In the genomic region with DNA sequence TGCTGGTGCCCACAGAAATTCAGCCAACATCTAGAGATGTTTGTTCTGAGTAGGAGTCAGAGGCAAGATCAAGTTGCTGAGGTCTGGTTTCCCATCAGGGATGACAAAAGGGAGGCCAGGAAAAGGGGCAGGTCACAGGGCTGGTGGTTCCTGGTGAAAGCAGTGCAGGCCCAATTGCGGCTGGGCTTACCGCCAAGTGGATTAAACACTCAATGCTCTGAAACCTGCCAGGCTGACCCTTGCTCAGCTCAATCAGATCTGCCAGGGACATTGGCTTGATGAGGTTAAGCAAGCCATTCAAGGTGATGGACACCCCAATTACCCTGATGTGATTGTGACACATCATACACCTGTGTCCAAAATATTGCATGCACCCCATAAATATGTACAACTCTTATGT, we compare ENCODE assay signal across 1 cellular context.
TF ChIP-seq lines count a peak whose summit lies in the region.

No MANE protein-coding gene starts in this region.

TF ChIP-seq in HepG2, 621 proteins besides CTCF, POLR2A, EP300 and RAD21:
- no peak for TF ChIP-seq TMF1 (CRISPR knock-in tag; IDR thresholded peaks at IDR 0.05; ENCODE audit: low read depth)
- no peak for TF ChIP-seq ZNF367 (CRISPR knock-in tag; IDR thresholded peaks at IDR 0.05; ENCODE audit: borderline replicate concordance)
- no peak for TF ChIP-seq RBM39 (IDR thresholded peaks at IDR 0.05; ENCODE audit: low read depth, low read length, poor library complexity, severe bottlenecking)
- TF ChIP-seq, protein P1, sequence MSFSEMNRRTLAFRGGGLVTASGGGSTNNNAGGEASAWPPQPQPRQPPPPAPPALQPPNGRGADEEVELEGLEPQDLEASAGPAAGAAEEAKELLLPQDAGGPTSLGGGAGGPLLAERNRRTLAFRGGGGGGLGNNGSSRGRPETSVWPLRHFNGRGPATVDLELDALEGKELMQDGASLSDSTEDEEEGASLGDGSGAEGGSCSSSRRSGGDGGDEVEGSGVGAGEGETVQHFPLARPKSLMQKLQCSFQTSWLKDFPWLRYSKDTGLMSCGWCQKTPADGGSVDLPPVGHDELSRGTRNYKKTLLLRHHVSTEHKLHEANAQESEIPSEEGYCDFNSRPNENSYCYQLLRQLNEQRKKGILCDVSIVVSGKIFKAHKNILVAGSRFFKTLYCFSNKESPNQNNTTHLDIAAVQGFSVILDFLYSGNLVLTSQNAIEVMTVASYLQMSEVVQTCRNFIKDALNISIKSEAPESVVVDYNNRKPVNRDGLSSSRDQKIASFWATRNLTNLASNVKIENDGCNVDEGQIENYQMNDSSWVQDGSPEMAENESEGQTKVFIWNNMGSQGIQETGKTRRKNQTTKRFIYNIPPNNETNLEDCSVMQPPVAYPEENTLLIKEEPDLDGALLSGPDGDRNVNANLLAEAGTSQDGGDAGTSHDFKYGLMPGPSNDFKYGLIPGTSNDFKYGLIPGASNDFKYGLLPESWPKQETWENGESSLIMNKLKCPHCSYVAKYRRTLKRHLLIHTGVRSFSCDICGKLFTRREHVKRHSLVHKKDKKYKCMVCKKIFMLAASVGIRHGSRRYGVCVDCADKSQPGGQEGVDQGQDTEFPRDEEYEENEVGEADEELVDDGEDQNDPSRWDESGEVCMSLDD (CRISPR knock-in tag; IDR thresholded peaks at IDR 0.05; ENCODE audit: borderline replicate concordance), result no peak
- no peak for TF ChIP-seq ZNF773 (CRISPR knock-in tag; IDR thresholded peaks at IDR 0.05; ENCODE audit: borderline replicate concordance)
- no peak for TF ChIP-seq ZNF615 (CRISPR knock-in tag; IDR thresholded peaks at IDR 0.05; ENCODE audit: borderline replicate concordance)
- TF ChIP-seq KAT7 (CRISPR knock-in tag; IDR thresholded peaks at IDR 0.05; ENCODE audit: borderline replicate concordance), result no peak
- TF ChIP-seq, protein P2, sequence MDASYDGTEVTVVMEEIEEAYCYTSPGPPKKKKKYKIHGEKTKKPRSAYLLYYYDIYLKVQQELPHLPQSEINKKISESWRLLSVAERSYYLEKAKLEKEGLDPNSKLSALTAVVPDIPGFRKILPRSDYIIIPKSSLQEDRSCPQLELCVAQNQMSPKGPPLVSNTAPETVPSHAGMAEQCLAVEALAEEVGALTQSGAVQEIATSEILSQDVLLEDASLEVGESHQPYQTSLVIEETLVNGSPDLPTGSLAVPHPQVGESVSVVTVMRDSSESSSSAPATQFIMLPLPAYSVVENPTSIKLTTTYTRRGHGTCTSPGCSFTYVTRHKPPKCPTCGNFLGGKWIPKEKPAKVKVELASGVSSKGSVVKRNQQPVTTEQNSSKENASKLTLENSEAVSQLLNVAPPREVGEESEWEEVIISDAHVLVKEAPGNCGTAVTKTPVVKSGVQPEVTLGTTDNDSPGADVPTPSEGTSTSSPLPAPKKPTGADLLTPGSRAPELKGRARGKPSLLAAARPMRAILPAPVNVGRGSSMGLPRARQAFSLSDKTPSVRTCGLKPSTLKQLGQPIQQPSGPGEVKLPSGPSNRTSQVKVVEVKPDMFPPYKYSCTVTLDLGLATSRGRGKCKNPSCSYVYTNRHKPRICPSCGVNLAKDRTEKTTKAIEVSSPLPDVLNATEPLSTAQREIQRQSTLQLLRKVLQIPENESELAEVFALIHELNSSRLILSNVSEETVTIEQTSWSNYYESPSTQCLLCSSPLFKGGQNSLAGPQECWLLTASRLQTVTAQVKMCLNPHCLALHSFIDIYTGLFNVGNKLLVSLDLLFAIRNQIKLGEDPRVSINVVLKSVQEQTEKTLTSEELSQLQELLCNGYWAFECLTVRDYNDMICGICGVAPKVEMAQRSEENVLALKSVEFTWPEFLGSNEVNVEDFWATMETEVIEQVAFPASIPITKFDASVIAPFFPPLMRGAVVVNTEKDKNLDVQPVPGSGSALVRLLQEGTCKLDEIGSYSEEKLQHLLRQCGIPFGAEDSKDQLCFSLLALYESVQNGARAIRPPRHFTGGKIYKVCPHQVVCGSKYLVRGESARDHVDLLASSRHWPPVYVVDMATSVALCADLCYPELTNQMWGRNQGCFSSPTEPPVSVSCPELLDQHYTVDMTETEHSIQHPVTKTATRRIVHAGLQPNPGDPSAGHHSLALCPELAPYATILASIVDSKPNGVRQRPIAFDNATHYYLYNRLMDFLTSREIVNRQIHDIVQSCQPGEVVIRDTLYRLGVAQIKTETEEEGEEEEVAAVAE (CRISPR knock-in tag; IDR thresholded peaks at IDR 0.05; ENCODE audit: borderline replicate concordance), result no peak
- TF ChIP-seq ZNF747 (CRISPR knock-in tag; IDR thresholded peaks at IDR 0.05; ENCODE audit: borderline replicate concordance), result no peak
- TF ChIP-seq, protein P3, sequence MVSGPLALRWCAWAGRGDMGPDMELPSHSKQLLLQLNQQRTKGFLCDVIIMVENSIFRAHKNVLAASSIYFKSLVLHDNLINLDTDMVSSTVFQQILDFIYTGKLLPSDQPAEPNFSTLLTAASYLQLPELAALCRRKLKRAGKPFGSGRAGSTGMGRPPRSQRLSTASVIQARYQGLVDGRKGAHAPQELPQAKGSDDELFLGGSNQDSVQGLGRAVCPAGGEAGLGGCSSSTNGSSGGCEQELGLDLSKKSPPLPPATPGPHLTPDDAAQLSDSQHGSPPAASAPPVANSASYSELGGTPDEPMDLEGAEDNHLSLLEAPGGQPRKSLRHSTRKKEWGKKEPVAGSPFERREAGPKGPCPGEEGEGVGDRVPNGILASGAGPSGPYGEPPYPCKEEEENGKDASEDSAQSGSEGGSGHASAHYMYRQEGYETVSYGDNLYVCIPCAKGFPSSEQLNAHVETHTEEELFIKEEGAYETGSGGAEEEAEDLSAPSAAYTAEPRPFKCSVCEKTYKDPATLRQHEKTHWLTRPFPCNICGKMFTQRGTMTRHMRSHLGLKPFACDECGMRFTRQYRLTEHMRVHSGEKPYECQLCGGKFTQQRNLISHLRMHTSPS (CRISPR knock-in tag; IDR thresholded peaks at IDR 0.05; ENCODE audit: low read depth), result 0 out of 2 replicates have a peak, but pooled peaks have one; percentile 17
- TF ChIP-seq, protein P4, sequence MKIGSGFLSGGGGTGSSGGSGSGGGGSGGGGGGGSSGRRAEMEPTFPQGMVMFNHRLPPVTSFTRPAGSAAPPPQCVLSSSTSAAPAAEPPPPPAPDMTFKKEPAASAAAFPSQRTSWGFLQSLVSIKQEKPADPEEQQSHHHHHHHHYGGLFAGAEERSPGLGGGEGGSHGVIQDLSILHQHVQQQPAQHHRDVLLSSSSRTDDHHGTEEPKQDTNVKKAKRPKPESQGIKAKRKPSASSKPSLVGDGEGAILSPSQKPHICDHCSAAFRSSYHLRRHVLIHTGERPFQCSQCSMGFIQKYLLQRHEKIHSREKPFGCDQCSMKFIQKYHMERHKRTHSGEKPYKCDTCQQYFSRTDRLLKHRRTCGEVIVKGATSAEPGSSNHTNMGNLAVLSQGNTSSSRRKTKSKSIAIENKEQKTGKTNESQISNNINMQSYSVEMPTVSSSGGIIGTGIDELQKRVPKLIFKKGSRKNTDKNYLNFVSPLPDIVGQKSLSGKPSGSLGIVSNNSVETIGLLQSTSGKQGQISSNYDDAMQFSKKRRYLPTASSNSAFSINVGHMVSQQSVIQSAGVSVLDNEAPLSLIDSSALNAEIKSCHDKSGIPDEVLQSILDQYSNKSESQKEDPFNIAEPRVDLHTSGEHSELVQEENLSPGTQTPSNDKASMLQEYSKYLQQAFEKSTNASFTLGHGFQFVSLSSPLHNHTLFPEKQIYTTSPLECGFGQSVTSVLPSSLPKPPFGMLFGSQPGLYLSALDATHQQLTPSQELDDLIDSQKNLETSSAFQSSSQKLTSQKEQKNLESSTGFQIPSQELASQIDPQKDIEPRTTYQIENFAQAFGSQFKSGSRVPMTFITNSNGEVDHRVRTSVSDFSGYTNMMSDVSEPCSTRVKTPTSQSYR (CRISPR knock-in tag; IDR thresholded peaks at IDR 0.05; ENCODE audit: borderline replicate concordance), result no peak
- TF ChIP-seq ZNF44 (CRISPR knock-in tag; IDR thresholded peaks at IDR 0.05), result no peak
- 0 out of 2 replicates have a peak, but pooled peaks have one; percentile 7 for TF ChIP-seq HNF4A (CRISPR knock-in tag; IDR thresholded peaks at IDR 0.05)
- no peak for TF ChIP-seq REXO4 (CRISPR knock-in tag; IDR thresholded peaks at IDR 0.05; ENCODE audit: borderline replicate concordance)
- TF ChIP-seq, protein P5, sequence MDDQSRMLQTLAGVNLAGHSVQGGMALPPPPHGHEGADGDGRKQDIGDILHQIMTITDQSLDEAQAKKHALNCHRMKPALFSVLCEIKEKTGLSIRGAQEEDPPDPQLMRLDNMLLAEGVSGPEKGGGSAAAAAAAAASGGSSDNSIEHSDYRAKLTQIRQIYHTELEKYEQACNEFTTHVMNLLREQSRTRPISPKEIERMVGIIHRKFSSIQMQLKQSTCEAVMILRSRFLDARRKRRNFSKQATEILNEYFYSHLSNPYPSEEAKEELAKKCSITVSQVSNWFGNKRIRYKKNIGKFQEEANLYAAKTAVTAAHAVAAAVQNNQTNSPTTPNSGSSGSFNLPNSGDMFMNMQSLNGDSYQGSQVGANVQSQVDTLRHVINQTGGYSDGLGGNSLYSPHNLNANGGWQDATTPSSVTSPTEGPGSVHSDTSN (CRISPR knock-in tag; IDR thresholded peaks at IDR 0.05; ENCODE audit: borderline replicate concordance), result no peak
- TF ChIP-seq, protein P6, sequence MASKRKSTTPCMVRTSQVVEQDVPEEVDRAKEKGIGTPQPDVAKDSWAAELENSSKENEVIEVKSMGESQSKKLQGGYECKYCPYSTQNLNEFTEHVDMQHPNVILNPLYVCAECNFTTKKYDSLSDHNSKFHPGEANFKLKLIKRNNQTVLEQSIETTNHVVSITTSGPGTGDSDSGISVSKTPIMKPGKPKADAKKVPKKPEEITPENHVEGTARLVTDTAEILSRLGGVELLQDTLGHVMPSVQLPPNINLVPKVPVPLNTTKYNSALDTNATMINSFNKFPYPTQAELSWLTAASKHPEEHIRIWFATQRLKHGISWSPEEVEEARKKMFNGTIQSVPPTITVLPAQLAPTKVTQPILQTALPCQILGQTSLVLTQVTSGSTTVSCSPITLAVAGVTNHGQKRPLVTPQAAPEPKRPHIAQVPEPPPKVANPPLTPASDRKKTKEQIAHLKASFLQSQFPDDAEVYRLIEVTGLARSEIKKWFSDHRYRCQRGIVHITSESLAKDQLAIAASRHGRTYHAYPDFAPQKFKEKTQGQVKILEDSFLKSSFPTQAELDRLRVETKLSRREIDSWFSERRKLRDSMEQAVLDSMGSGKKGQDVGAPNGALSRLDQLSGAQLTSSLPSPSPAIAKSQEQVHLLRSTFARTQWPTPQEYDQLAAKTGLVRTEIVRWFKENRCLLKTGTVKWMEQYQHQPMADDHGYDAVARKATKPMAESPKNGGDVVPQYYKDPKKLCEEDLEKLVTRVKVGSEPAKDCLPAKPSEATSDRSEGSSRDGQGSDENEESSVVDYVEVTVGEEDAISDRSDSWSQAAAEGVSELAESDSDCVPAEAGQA (IDR thresholded peaks at IDR 0.05; ENCODE audit: low read depth), result no peak
- TF ChIP-seq, protein P6 (CRISPR knock-in tag; IDR thresholded peaks at IDR 0.05; ENCODE audit: borderline replicate concordance), result no peak
- TF ChIP-seq SMAD1 (CRISPR knock-in tag; IDR thresholded peaks at IDR 0.05; ENCODE audit: borderline replicate concordance, low read depth), result no peak
- no peak for TF ChIP-seq TRIM24 (CRISPR knock-in tag; IDR thresholded peaks at IDR 0.05)
- TF ChIP-seq ZNF775 (CRISPR knock-in tag; IDR thresholded peaks at IDR 0.05; ENCODE audit: borderline replicate concordance), result no peak
- 0 out of 2 replicates have a peak, but pooled peaks have one; percentile 7 for TF ChIP-seq CEBPB (IDR thresholded peaks at IDR 0.05; ENCODE audit: borderline replicate concordance, low read depth, low read length)
- TF ChIP-seq ARNT (IDR thresholded peaks at IDR 0.05), result no peak
- no peak for TF ChIP-seq NFE2L1 (CRISPR knock-in tag; IDR thresholded peaks at IDR 0.05; ENCODE audit: borderline replicate concordance)
- TF ChIP-seq, protein P7, sequence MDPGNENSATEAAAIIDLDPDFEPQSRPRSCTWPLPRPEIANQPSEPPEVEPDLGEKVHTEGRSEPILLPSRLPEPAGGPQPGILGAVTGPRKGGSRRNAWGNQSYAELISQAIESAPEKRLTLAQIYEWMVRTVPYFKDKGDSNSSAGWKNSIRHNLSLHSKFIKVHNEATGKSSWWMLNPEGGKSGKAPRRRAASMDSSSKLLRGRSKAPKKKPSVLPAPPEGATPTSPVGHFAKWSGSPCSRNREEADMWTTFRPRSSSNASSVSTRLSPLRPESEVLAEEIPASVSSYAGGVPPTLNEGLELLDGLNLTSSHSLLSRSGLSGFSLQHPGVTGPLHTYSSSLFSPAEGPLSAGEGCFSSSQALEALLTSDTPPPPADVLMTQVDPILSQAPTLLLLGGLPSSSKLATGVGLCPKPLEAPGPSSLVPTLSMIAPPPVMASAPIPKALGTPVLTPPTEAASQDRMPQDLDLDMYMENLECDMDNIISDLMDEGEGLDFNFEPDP (CRISPR knock-in tag; conservative IDR thresholded peaks at IDR 0.05), result no peak
- TF ChIP-seq MBNL3 (CRISPR knock-in tag; conservative IDR thresholded peaks at IDR 0.05), result no peak
- TF ChIP-seq ZMYM3 (CRISPR knock-in tag; IDR thresholded peaks at IDR 0.05), result no peak
